32 cellular contexts compared by ENCODE assay signal in the genomic region with DNA sequence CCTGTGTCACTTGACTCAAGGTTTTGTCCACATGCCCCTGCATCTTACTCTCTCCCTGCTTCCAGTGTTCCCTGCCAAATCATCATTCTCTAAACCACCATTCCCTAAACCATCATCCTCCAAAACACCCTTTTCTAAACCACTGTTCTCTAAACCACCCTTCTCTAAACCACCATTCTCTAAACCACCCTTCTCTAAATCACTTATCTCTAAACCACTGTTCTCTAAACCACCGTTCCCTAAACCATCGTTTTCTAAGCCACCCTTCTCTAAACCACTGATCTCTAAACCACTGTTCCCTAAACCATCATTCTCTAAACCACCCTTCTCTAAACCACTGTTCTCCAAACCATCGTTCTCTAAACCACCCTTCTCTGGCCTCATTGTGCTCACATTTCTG.
"Had no signal": no experiment of that assay in that cellular context is flagged by ENCODE, and none has a peak within 500 bp of the region (broad histone marks: within the 10 kb centered on the region; RNA-seq: fewer than 3 reads in every experiment).

No MANE protein-coding gene starts in this region.

- H3K4me3 ChIP-seq: coronary artery, esophagus squamous epithelium, heart right ventricle, left lung, mucosa of descending colon, ovary, psoas muscle, sigmoid colon, skin epidermis, spleen, testis, tibial artery had no signal

- H3K27me3 ChIP-seq: esophagus squamous epithelium, heart right ventricle, left lung, ovary, sigmoid colon, spleen, testis, tibial artery had no signal

- H3K4me1 ChIP-seq: esophagus squamous epithelium, left lung, psoas muscle, sigmoid colon, spleen, testis, tibial artery had no signal

- ATAC-seq: left cardiac atrium; left lung; mucosa of descending colon; naive thymus-derived CD4-positive, alpha-beta T cell; psoas muscle; right cardiac atrium; stimulated activated memory B cell treated with anti-CD40 and anti-IgM and Interleukin-4, amounts not matched to agents 10 μg/mL and 1 μg/mL and 100 μg/mL, for 72 hours; stimulated activated naive CD8-positive, alpha-beta T cell treated with anti-CD3 and anti-CD28 coated beads, Interleukin-15, Interleukin-2, amounts not matched to agents 100 U/mL and 50 U/mL, for 24 hours had no signal

- H3K4me3 Mint-ChIP-seq: mesothelial cell of epicardium; naive thymus-derived CD4-positive, alpha-beta T cell; nephron; stimulated activated memory B cell treated with anti-CD40 and anti-IgM and Interleukin-4, amounts not matched to agents 10 μg/mL and 1 μg/mL and 100 μg/mL, for 72 hours; type B pancreatic cell had no signal

- H3K27ac ChIP-seq: coronary artery, esophagus squamous epithelium, heart right ventricle, left lung, ovary, psoas muscle, sigmoid colon, skin epidermis, spleen, testis, tibial artery had no signal

- H3K27ac Mint-ChIP-seq: mesothelial cell of epicardium; naive thymus-derived CD4-positive, alpha-beta T cell; stimulated activated memory B cell treated with anti-CD40 and anti-IgM and Interleukin-4, amounts not matched to agents 10 μg/mL and 1 μg/mL and 100 μg/mL, for 72 hours; type B pancreatic cell had no signal

- FAIRE-seq: endothelial cell of umbilical vein, islet of Langerhans had no signal

- H3K4me1 Mint-ChIP-seq: mesothelial cell of epicardium; naive thymus-derived CD4-positive, alpha-beta T cell; nephron; stimulated activated memory B cell treated with anti-CD40 and anti-IgM and Interleukin-4, amounts not matched to agents 10 μg/mL and 1 μg/mL and 100 μg/mL, for 72 hours had no signal

- H3K36me3 ChIP-seq: esophagus squamous epithelium, heart right ventricle, left lung, ovary, sigmoid colon, spleen, tibial artery had no signal

- H3K9me3 ChIP-seq: esophagus squamous epithelium, mucosa of descending colon, ovary, testis, tibial artery had no signal

- H3K36me3 Mint-ChIP-seq: mesothelial cell of epicardium; stimulated activated memory B cell treated with anti-CD40 and anti-IgM and Interleukin-4, amounts not matched to agents 10 μg/mL and 1 μg/mL and 100 μg/mL, for 72 hours had no signal

- H3K27me3 Mint-ChIP-seq: stimulated activated memory B cell treated with anti-CD40 and anti-IgM and Interleukin-4, amounts not matched to agents 10 μg/mL and 1 μg/mL and 100 μg/mL, for 72 hours had no signal

- DNase-seq: dermis blood vessel endothelial cell; effector memory CD4-positive, alpha-beta T cell; esophagus squamous epithelium; foreskin melanocyte; glutamatergic neuron; heart right ventricle; hippocampal formation; left cardiac atrium; left lung; mesenchymal stem cell; mucosa of descending colon; naive thymus-derived CD4-positive, alpha-beta T cell; occipital lobe; ovary; posterior cingulate gyrus; psoas muscle; right cardiac atrium; sigmoid colon; spleen; stimulated activated CD4-positive, alpha-beta T cell treated with anti-CD3 and anti-CD28 coated beads, Interleukin-4, amount 100 ng/mL, for 4 hours; stimulated activated naive CD8-positive, alpha-beta T cell treated with anti-CD3 and anti-CD28 coated beads, Interleukin-15, Interleukin-2, amounts not matched to agents 100 U/mL and 50 U/mL, for 24 hours; substantia nigra; testis; tibial artery had no signal
